ENCODE assay signal across 1 cellular context in genomic region chr6:27472182-27472616, GRCh38.
TF ChIP-seq lines count a peak whose summit lies in the region.

No MANE protein-coding gene starts in this region.

TF ChIP-seq in K562, 482 proteins besides CTCF, POLR2A, EP300 and RAD21 (continued from another document and continues in another):
- TF ChIP-seq ZNF253 (CRISPR knock-in tag; conservative IDR thresholded peaks at IDR 0.05) = no peak
- no peak for TF ChIP-seq HNRNPH1 (optimal IDR thresholded peaks at IDR 0.05; ENCODE audit: low read depth, low read length)
- no peak for TF ChIP-seq SAFB2 (IDR thresholded peaks at IDR 0.05; ENCODE audit: borderline replicate concordance, low read depth, low read length, severe bottlenecking)
- TF ChIP-seq ZKSCAN1 (IDR thresholded peaks at IDR 0.05; ENCODE audit: low read depth, low read length) = 0 out of 2 replicates have a peak, but pooled peaks have one; percentile 16
- no peak for TF ChIP-seq NEUROD1 (IDR thresholded peaks at IDR 0.05; ENCODE audit: borderline replicate concordance, low read depth, low read length, partially characterized antibody)
- TF ChIP-seq SMC3 (conservative IDR thresholded peaks at IDR 0.05; ENCODE audit: insufficient read depth, low read depth, low read length) = 0 out of 2 replicates have a peak, but pooled peaks have one; percentile 15
- TF ChIP-seq AFF1 (IDR thresholded peaks at IDR 0.05; ENCODE audit: low read depth in 1 of 2, partially characterized antibody in 2 of 2) = peak; percentile 63 to 71
- no peak for TF ChIP-seq CTCFL (IDR thresholded peaks at IDR 0.05; ENCODE audit: borderline replicate concordance, insufficient read depth, low read depth, low read length, poor library complexity, severe bottlenecking)
- peak; percentile 68; the same call in 1 of the 2 replicates for TF ChIP-seq DNMT1 (IDR thresholded peaks at IDR 0.05)
- no peak for TF ChIP-seq TAL1 (IDR thresholded peaks at IDR 0.05)
- no peak for TF ChIP-seq TBP (optimal IDR thresholded peaks at IDR 0.05; ENCODE audit: low read depth, low read length)
- TF ChIP-seq PTTG1 (tag; IDR thresholded peaks at IDR 0.05; ENCODE audit: low read depth) = no peak
- TF ChIP-seq THRB (CRISPR knock-in tag; conservative IDR thresholded peaks at IDR 0.05) = no peak
- TF ChIP-seq ETS1 (conservative IDR thresholded peaks at IDR 0.05; ENCODE audit: control insufficient read depth, low read depth, low read length) = no peak
- TF ChIP-seq SRF (CRISPR knock-in tag; IDR thresholded peaks at IDR 0.05) = no peak
- TF ChIP-seq SPI1 (IDR thresholded peaks at IDR 0.05; ENCODE audit: borderline replicate concordance, low read depth, low read length) = no peak
- no peak for TF ChIP-seq HMGXB4 (CRISPR knock-in tag; IDR thresholded peaks at IDR 0.05)
- TF ChIP-seq FOXK1 (CRISPR knock-in tag; IDR thresholded peaks at IDR 0.05; ENCODE audit: borderline replicate concordance) = peak; percentile 33; the same call in 1 of the 2 replicates
- TF ChIP-seq HMG20B (CRISPR knock-in tag; IDR thresholded peaks at IDR 0.05) = no peak
- TF ChIP-seq USF2 (CRISPR knock-in tag; IDR thresholded peaks at IDR 0.05) = no peak
- TF ChIP-seq ZNF589 (CRISPR knock-in tag; IDR thresholded peaks at IDR 0.05; ENCODE audit: low read depth) = peak; percentile 36; the same call in 1 of the 2 replicates
- TF ChIP-seq SMARCE1 (IDR thresholded peaks at IDR 0.05) = peak; percentile 50
- no peak for TF ChIP-seq KAT8 (IDR thresholded peaks at IDR 0.05; ENCODE audit: low read depth)
- TF ChIP-seq U2AF2 (optimal IDR thresholded peaks at IDR 0.05; ENCODE audit: low read depth, low read length) = no peak
- no peak for TF ChIP-seq HBP1 (CRISPR knock-in tag; IDR thresholded peaks at IDR 0.05)
- no peak for TF ChIP-seq ZNF232 (CRISPR knock-in tag; IDR thresholded peaks at IDR 0.05)
- TF ChIP-seq KHSRP (IDR thresholded peaks at IDR 0.05) = peak; percentile 90
- 0 out of 2 replicates have a peak, but pooled peaks have one; percentile 11 for TF ChIP-seq PHF21A (IDR thresholded peaks at IDR 0.05; ENCODE audit: borderline replicate concordance, low read depth)
- 0 out of 2 replicates have a peak, but pooled peaks have one; percentile 10 for TF ChIP-seq ZBTB26 (CRISPR knock-in tag; IDR thresholded peaks at IDR 0.05)
- no peak; the same call in 1 of the 2 replicates for TF ChIP-seq TAF7 (tag; IDR thresholded peaks at IDR 0.05)
- TF ChIP-seq ZFP1 (CRISPR knock-in tag; IDR thresholded peaks at IDR 0.05) = no peak
- TF ChIP-seq SMAD1 (IDR thresholded peaks at IDR 0.05; ENCODE audit: low read depth, low read length, partially characterized antibody) = peak; percentile 29
- TF ChIP-seq HOMEZ (CRISPR knock-in tag; IDR thresholded peaks at IDR 0.05) = no peak
- peak; percentile 88; the same call in 1 of the 2 replicates for TF ChIP-seq HDGF (IDR thresholded peaks at IDR 0.05)
- TF ChIP-seq ZNF24 (IDR thresholded peaks at IDR 0.05) = peak; percentile 44
- no peak for TF ChIP-seq HINFP (tag; conservative IDR thresholded peaks at IDR 0.05; ENCODE audit: low read depth)
- peak; percentile 25; the same call in 1 of the 2 replicates for TF ChIP-seq NKRF (IDR thresholded peaks at IDR 0.05; ENCODE audit: borderline replicate concordance)
- no peak for TF ChIP-seq MAFK (IDR thresholded peaks at IDR 0.05; ENCODE audit: low read length)
- peak; percentile 12; the same call in 1 of the 2 replicates for TF ChIP-seq MTA2 (IDR thresholded peaks at IDR 0.05; ENCODE audit: low read depth)
